In genomic region chr2:50178050-50178449, GRCh38 we compare ENCODE assay signal across 17 cellular contexts.
"Had no signal": no experiment of that assay in that cellular context is flagged by ENCODE, and none has a peak within 500 bp of the region (broad histone marks: within the 10 kb centered on the region; RNA-seq: fewer than 3 reads in every experiment).

No MANE protein-coding gene starts in this region.

- DNase-seq: immature natural killer cell; islet precursor cell; left ventricle myocardium inferior; mesendoderm; mucosa of descending colon; naive thymus-derived CD4-positive, alpha-beta T cell; ovary; retina; right cardiac atrium; stimulated activated CD4-positive, alpha-beta T cell treated with anti-CD3 and anti-CD28 coated beads, Interleukin-12 subunit alpha, Interleukin-12 subunit beta, amount 100 ng/mL, for 4 hours; stimulated activated CD4-positive, alpha-beta T cell treated with anti-CD3 and anti-CD28 coated beads, Interleukin-15, amount 100 ng/mL, for 24 hours; stimulated activated CD4-positive, alpha-beta T cell treated with anti-CD3 and anti-CD28 coated beads, Interleukin-2, amount 100 ng/mL, for 24 hours; stimulated activated CD4-positive, alpha-beta T cell treated with anti-CD3 and anti-CD28 coated beads, Interleukin-4, amount 100 ng/mL, for 1 hour; stimulated activated naive B cell treated with anti-CD40 and anti-IgM and Interleukin-4, amounts not matched to agents 10 μg/mL and 1 μg/mL and 100 μg/mL, for 72 hours; uterus had no signal

- ATAC-seq: mucosa of descending colon; naive thymus-derived CD4-positive, alpha-beta T cell; natural killer cell treated with Interleukin-12 subunit alpha and Interleukin-12 subunit beta and Interleukin-15 and Interleukin-18, amount 100 ng/mL, for 72 hours; right cardiac atrium; sciatic nerve; stimulated activated naive B cell treated with anti-CD40 and anti-IgM and Interleukin-4, amounts not matched to agents 10 μg/mL and 1 μg/mL and 100 μg/mL, for 72 hours had no signal
